8 cellular contexts compared by ENCODE assay signal in genomic region chr2:176454893-176455810, GRCh38.
A peak's percentile ranks its signal among the peaks of the same experiment; 100 is the strongest.
DNase-seq lines count a peak whose midpoint lies in the region; ATAC-seq and TF ChIP-seq lines count a peak whose summit lies in the region.

No MANE protein-coding gene starts in this region.

- TF ChIP-seq CTCF in astrocyte of the cerebellum (IDR thresholded peaks at IDR 0.05; ENCODE audit: low read depth, low read length, missing control alignments) = peak; percentile 96

- DNase-seq in COLO829 (ENCODE audit: low spot score) (peak; percentile 50), H7 (peak; percentile 29), NCI-H146 (lab: John Stamatoyannopoulos, UW) (peak; percentile 76), astrocyte of the cerebellum (ENCODE audit: low read depth) (peak; percentile 19), hypothalamus (lab: John Stamatoyannopoulos, UW) (peak in 49 of 51 donors; percentile 3 to 94 (median 52))
- DNase-seq in T-helper 2 cell treated with Interferon-gamma antibody and Interleukin-4, amounts not matched to agents 5 μg/mL and 100 μg/mL, for 36 hours (ENCODE audit: low spot score) = peak; percentile 57

- no peaks in the 10 kb centered on the region for H3K9me3 ChIP-seq in skeletal muscle tissue (ENCODE audit: control insufficient read depth in 3 of 3, low read length in 3 of 3)

- H3K36me3 ChIP-seq in H7 (replicated peaks; ENCODE audit: control insufficient read depth, insufficient read depth, low read length) = no peaks in the 10 kb centered on the region
- H3K36me3 ChIP-seq in skeletal muscle tissue (ENCODE audit: control insufficient read depth in 3 of 3, insufficient read depth in 3 of 3, low read length in 3 of 3) = no peaks in the 10 kb centered on the region

- H3K27me3 Mint-ChIP-seq in T-helper 2 cell treated with Interferon-gamma antibody and Interleukin-4, amounts not matched to agents 5 μg/mL and 100 μg/mL, for 36 hours (ENCODE audit: low read depth) = peaks cover 32% of the 10 kb centered on the region
- H3K27me3 Mint-ChIP-seq in stimulated activated memory B cell treated with anti-CD40 and anti-IgM and Interleukin-4, amounts not matched to agents 10 μg/mL and 1 μg/mL and 100 μg/mL, for 72 hours = peaks cover 22% of the 10 kb centered on the region

- H3K4me3 Mint-ChIP-seq in T-helper 2 cell treated with Interferon-gamma antibody and Interleukin-4, amounts not matched to agents 5 μg/mL and 100 μg/mL, for 36 hours = no peak overlapping the region
- H3K4me3 Mint-ChIP-seq in stimulated activated memory B cell treated with anti-CD40 and anti-IgM and Interleukin-4, amounts not matched to agents 10 μg/mL and 1 μg/mL and 100 μg/mL, for 72 hours = no peak overlapping the region

- H3K9me3 Mint-ChIP-seq in T-helper 2 cell treated with Interferon-gamma antibody and Interleukin-4, amounts not matched to agents 5 μg/mL and 100 μg/mL, for 36 hours = no peaks in the 10 kb centered on the region
- no peaks in the 10 kb centered on the region for H3K9me3 Mint-ChIP-seq in stimulated activated memory B cell treated with anti-CD40 and anti-IgM and Interleukin-4, amounts not matched to agents 10 μg/mL and 1 μg/mL and 100 μg/mL, for 72 hours

- H3K9ac ChIP-seq in skeletal muscle tissue (ENCODE audit: low read depth in 1 of 3, low read length in 3 of 3) = no peak overlapping the region

- H3K4me1 Mint-ChIP-seq in T-helper 2 cell treated with Interferon-gamma antibody and Interleukin-4, amounts not matched to agents 5 μg/mL and 100 μg/mL, for 36 hours (ENCODE audit: low read depth) = peaks cover 2% of the 10 kb centered on the region
- H3K4me1 Mint-ChIP-seq in stimulated activated memory B cell treated with anti-CD40 and anti-IgM and Interleukin-4, amounts not matched to agents 10 μg/mL and 1 μg/mL and 100 μg/mL, for 72 hours = no peaks in the 10 kb centered on the region

- no peak for ATAC-seq in stimulated activated memory B cell treated with anti-CD40 and anti-IgM and Interleukin-4, amounts not matched to agents 10 μg/mL and 1 μg/mL and 100 μg/mL, for 72 hours

- peaks cover 0 to 9% (median 0%) of the 10 kb centered on the region in 3 donors for H3K4me1 ChIP-seq in skeletal muscle tissue (ENCODE audit: control insufficient read depth in 3 of 3, insufficient read depth in 3 of 3, low read length in 3 of 3)

- in situ Hi-C loops in astrocyte of the cerebellum (cut with HindIII; ENCODE audit: low sequenced_read_pairs) = no loop called here

- H3K27me3 ChIP-seq in H7 (ENCODE audit: control insufficient read depth, insufficient read depth, low read length) = no peaks in the 10 kb centered on the region
- H3K27me3 ChIP-seq in skeletal muscle tissue (ENCODE audit: control insufficient read depth in 3 of 3, insufficient read depth in 3 of 3, low read length in 3 of 3) = peaks cover 0 to 4% (median 0%) of the 10 kb centered on the region in 3 donors

- no peaks in the 10 kb centered on the region for H3K36me3 Mint-ChIP-seq in T-helper 2 cell treated with Interferon-gamma antibody and Interleukin-4, amounts not matched to agents 5 μg/mL and 100 μg/mL, for 36 hours (ENCODE audit: low read depth)
- no peaks in the 10 kb centered on the region for H3K36me3 Mint-ChIP-seq in stimulated activated memory B cell treated with anti-CD40 and anti-IgM and Interleukin-4, amounts not matched to agents 10 μg/mL and 1 μg/mL and 100 μg/mL, for 72 hours

- H3K4me3 ChIP-seq in H7 (ENCODE audit: insufficient read depth, low read depth, low read length) (no peak overlapping the region), astrocyte of the cerebellum (ENCODE audit: low read depth, low read length) (no peak overlapping the region), skeletal muscle tissue (ENCODE audit: low read length in 3 of 3) (no peak overlapping the region)

- peak overlapping the region; percentile 7 for H3K27ac ChIP-seq in skeletal muscle tissue (ENCODE audit: low read depth, low read length)

- no peak overlapping the region for H3K27ac Mint-ChIP-seq in T-helper 2 cell treated with Interferon-gamma antibody and Interleukin-4, amounts not matched to agents 5 μg/mL and 100 μg/mL, for 36 hours
- no peak overlapping the region for H3K27ac Mint-ChIP-seq in stimulated activated memory B cell treated with anti-CD40 and anti-IgM and Interleukin-4, amounts not matched to agents 10 μg/mL and 1 μg/mL and 100 μg/mL, for 72 hours

Comparison
In these comparisons a context has a peak if more than half of its experiments do, and no peak if none do; other contexts are left out.
1. DNase-seq: peak in every context shown above with its lines; median percentile 76 in NCI-H146; 57 in T-helper 2 cell treated with Interferon-gamma antibody and Interleukin-4, amounts not matched to agents 5 μg/mL and 100 μg/mL, for 36 hours; 52 in hypothalamus; 50 in COLO829; 29 in H7; 19 in astrocyte of the cerebellum.